Comparison of ENCODE assay signal across 8 cellular contexts in genomic region chr6:90610291-90610670, GRCh38. TPM values are rescaled to one million over a fixed set of nuclear protein-coding genes. Genes with fewer than 3 reads are reported as not detected.
A peak's percentile ranks its signal among the peaks of the same experiment; 100 is the strongest.
DNase-seq lines count a peak whose midpoint lies in the region; ATAC-seq and TF ChIP-seq lines count a peak whose summit lies in the region.

No MANE protein-coding gene starts in this region.

- TF ChIP-seq CTCF in Peyer's patch (IDR thresholded peaks at IDR 0.05) (no peak), endothelial cell (IDR thresholded peaks at IDR 0.05; ENCODE audit: unreplicated experiment) (no peak), neural crest cell (conservative IDR thresholded peaks at IDR 0.05) (no peak)

- DNase-seq in Peyer's patch (no peak), endothelial cell (ENCODE audit: low spot score) (peak; percentile 15), neural crest cell (ENCODE audit: low read depth, low spot score) (peak; percentile 8), NCI-H510A (lab: John Stamatoyannopoulos, UW) (no peak), T1000 (lab: John Stamatoyannopoulos, UW) (no peak), H4 (ENCODE audit: low spot score) (no peak)

- H3K36me3 Mint-ChIP-seq in endothelial cell (ENCODE audit: low read depth, unreplicated experiment) (no peaks in the 10 kb centered on the region), neural crest cell (ENCODE audit: low read depth) (no peaks in the 10 kb centered on the region)

- no peaks in the 10 kb centered on the region for H3K36me3 ChIP-seq in Peyer's patch

- H3K4me1 ChIP-seq in Peyer's patch: peaks cover 0 to 13% (median 3%) of the 10 kb centered on the region in 4 donors

- H3K27me3 Mint-ChIP-seq in endothelial cell (ENCODE audit: unreplicated experiment): peaks cover 2% of the 10 kb centered on the region
- H3K27me3 Mint-ChIP-seq in neural crest cell (ENCODE audit: low read depth): peaks cover 72% of the 10 kb centered on the region

- peak overlapping the region; percentile 58 for H3K27ac Mint-ChIP-seq in endothelial cell (ENCODE audit: unreplicated experiment)
- H3K27ac Mint-ChIP-seq in neural crest cell (ENCODE audit: unreplicated experiment): peak overlapping the region; percentile 1

- ATAC-seq in GM18502 (IDR thresholded peaks at IDR 0.05; ENCODE audit: poor library complexity, unreplicated experiment) (peak; percentile 5), GM19035 (IDR thresholded peaks at IDR 0.05; ENCODE audit: unreplicated experiment) (no peak)

- H3K4me3 ChIP-seq in Peyer's patch: peak overlapping the region; percentile 34 to 56 (median 56)

- H3K4me1 Mint-ChIP-seq in endothelial cell (ENCODE audit: unreplicated experiment) (peaks cover 17% of the 10 kb centered on the region), neural crest cell (peaks cover 18% of the 10 kb centered on the region)

- H3K27ac ChIP-seq in Peyer's patch: peak overlapping the region in 2 of 4 donors; percentile 30 to 46

- no peak for TF ChIP-seq POLR2A in Peyer's patch (IDR thresholded peaks at IDR 0.05)

- H3K9me3 Mint-ChIP-seq in endothelial cell (ENCODE audit: unreplicated experiment): no peaks in the 10 kb centered on the region
- no peaks in the 10 kb centered on the region for H3K9me3 Mint-ChIP-seq in neural crest cell

- H3K4me3 Mint-ChIP-seq in endothelial cell (ENCODE audit: unreplicated experiment): peak overlapping the region; percentile 85
- peak overlapping the region; percentile 88 for H3K4me3 Mint-ChIP-seq in neural crest cell

- no peaks in the 10 kb centered on the region for H3K9me3 ChIP-seq in Peyer's patch

- H3K27me3 ChIP-seq in Peyer's patch: no peaks in the 10 kb centered on the region

RNA-seq across cellular contexts. Expression of gene MAP3K7, which starts 23.4 kb away (rescaled TPM):
- total RNA-seq in Peyer's patch: 10 to 100 TPM; 20.8 to 30.5 (median 25.1) TPM
- 40.5 TPM for total RNA-seq in endothelial cell (ENCODE audit: unreplicated experiment)
- total RNA-seq in neural crest cell: 37.9 and 38.8 TPM in 2 replicates
- 13.9 and 18.3 TPM in 2 replicates for total RNA-seq in H4 (2014; rRNA removed; shearing (Covaris generic))

Comparison
In these comparisons a context has a peak if more than half of its experiments do, and no peak if none do; other contexts are left out.
1. DNase-seq: peak in endothelial cell (single experiment) and neural crest cell (single experiment); none in Peyer's patch (0 of 3), NCI-H510A (single experiment), T1000 (single experiment) and H4 (single experiment).